29 cellular contexts compared by ENCODE assay signal in genomic region chr2:23377772-23378171, GRCh38. TPM values are rescaled to one million over a fixed set of nuclear protein-coding genes. Genes with fewer than 3 reads are reported as not detected.
DNase-seq lines count a peak whose midpoint lies in the region; ATAC-seq and TF ChIP-seq lines count a peak whose summit lies in the region.
"Had no signal": no experiment of that assay in that cellular context is flagged by ENCODE, and none has a peak within 500 bp of the region (broad histone marks: within the 10 kb centered on the region; RNA-seq: fewer than 3 reads in every experiment).

No MANE protein-coding gene starts in this region.

- 36% methylated on average over 4 of the region's 4 CpGs for WGBS in mammary epithelial cell (ENCODE audit: low coverage, missing lambda C conversion rate)

- intact Hi-C loops in mammary epithelial cell (cut with micrococcal nuclease): no loop called here

- H3K27ac ChIP-seq in mammary epithelial cell (ENCODE audit: insufficient read depth, low read depth, low read length) (no peak overlapping the region), WERI-Rb-1 (no peak overlapping the region)
- H3K27ac ChIP-seq: HL-60, pancreas, Peyer's patch, right atrium auricular region, SJSA1, spleen, transverse colon had no signal

- H3K27me3 ChIP-seq in mammary epithelial cell (ENCODE audit: insufficient read depth, low read length) (no peaks in the 10 kb centered on the region), WERI-Rb-1 (ENCODE audit: insufficient read depth, low read depth, severe bottlenecking) (no peaks in the 10 kb centered on the region)
- H3K27me3 ChIP-seq: pancreas, Peyer's patch, right atrium auricular region, SJSA1, transverse colon had no signal

- no peak for ATAC-seq in GM21447 (IDR thresholded peaks at IDR 0.05; ENCODE audit: unreplicated experiment)
- no peak for ATAC-seq in WTC11
- ATAC-seq: activated CD8-positive, alpha-beta T cell treated with anti-CD3 and anti-CD28 coated beads for 36 hours; pancreas had no signal

- peak; percentile 49 for DNase-seq in Daoy (ENCODE audit: low read depth)
- peak; percentile 7 for DNase-seq in LoVo (ENCODE audit: low spot score)
- peak; percentile 45 for DNase-seq in mammary epithelial cell
- DNase-seq in kidney tubule cell (ENCODE audit: low spot score): peak; percentile 33
- DNase-seq in retina: no peak
- DNase-seq in WERI-Rb-1: no peak
- DNase-seq in WTC11 (ENCODE audit: low spot score): no peak
- DNase-seq: activated CD8-positive, alpha-beta T cell treated with anti-CD3 and anti-CD28 coated beads for 36 hours; aorta; C1 segment of cervical spinal cord; COR-L47; DMS53; endodermal cell; kidney; midbrain; NCI-H1105; NCI-H2029; NCI-H69; pancreas; Peyer's patch; spleen; transverse colon had no signal

- peaks cover 19% of the 10 kb centered on the region for H3K4me1 Mint-ChIP-seq in WTC11

- POLR2A ChIA-PET in WTC11 (lab: Charles Lee): no interaction called here

- dilution Hi-C loops in mammary epithelial cell (cut with HindIII; ENCODE audit: low sequenced_read_pairs): no loop called here

- no peak overlapping the region for H3K27ac Mint-ChIP-seq in WTC11
- H3K27ac Mint-ChIP-seq: activated CD8-positive, alpha-beta T cell treated with anti-CD3 and anti-CD28 coated beads for 36 hours; activated naive CD8-positive, alpha-beta T cell; dendritic cell treated with granulocyte-macrophage colony-stimulating factor and Interleukin-4, amounts not matched to agents 40 ng/mL and 50 ng/mL, for 4 days; endodermal cell had no signal

- BruUV-seq in mammary epithelial cell (replicated peaks; lab: Mats Ljungman, UMichigan): no TSS peak

- H3K27me3 Mint-ChIP-seq in WTC11 (ENCODE audit: low read depth): peaks cover 36% of the 10 kb centered on the region

- H3K4me3 Mint-ChIP-seq in WTC11: no peak overlapping the region
- H3K4me3 Mint-ChIP-seq: activated CD8-positive, alpha-beta T cell treated with anti-CD3 and anti-CD28 coated beads for 36 hours; activated naive CD8-positive, alpha-beta T cell; central memory CD8-positive, alpha-beta T cell; dendritic cell treated with granulocyte-macrophage colony-stimulating factor and Interleukin-4, amounts not matched to agents 40 ng/mL and 50 ng/mL, for 4 days; endodermal cell had no signal

- H3K4me1 ChIP-seq in mammary epithelial cell (ENCODE audit: insufficient read depth, low read length): peaks cover 30% of the 10 kb centered on the region

- H3K4me2 ChIP-seq in mammary epithelial cell (ENCODE audit: insufficient read depth, low read depth, low read length): no peak overlapping the region

- H3K36me3 ChIP-seq in mammary epithelial cell (ENCODE audit: insufficient read depth, low read length) (no peaks in the 10 kb centered on the region), WERI-Rb-1 (no peaks in the 10 kb centered on the region)
- H3K36me3 ChIP-seq: pancreas, Peyer's patch, right atrium auricular region, SJSA1, spleen, transverse colon had no signal

- in situ Hi-C loops in mammary epithelial cell (cut with MboI; ENCODE audit: low sequenced_read_pairs in 2 of 2): no loop called here

- no peaks in the 10 kb centered on the region for H3K9me3 ChIP-seq in mammary epithelial cell (replicated peaks; ENCODE audit: insufficient read depth, low read length)
- H3K9me3 ChIP-seq in WERI-Rb-1 (ENCODE audit: severe bottlenecking): peaks cover 7% of the 10 kb centered on the region
- H3K9me3 ChIP-seq: pancreas, Peyer's patch, right atrium auricular region, SJSA1, spleen, transverse colon had no signal

- no peak overlapping the region for H3K9ac ChIP-seq in mammary epithelial cell (ENCODE audit: insufficient read depth, low read length)

- no peaks in the 10 kb centered on the region for H3K79me2 ChIP-seq in mammary epithelial cell (ENCODE audit: insufficient read depth, low read length)

- H2AFZ ChIP-seq in mammary epithelial cell (ENCODE audit: low read depth, low read length): no peak overlapping the region

- TF ChIP-seq CTCF in mammary epithelial cell (conservative IDR thresholded peaks at IDR 0.05 in 1 of 2, IDR thresholded peaks at IDR 0.05 in 1 of 2; ENCODE audit: extremely low read depth in 1 of 2, insufficient read depth in 1 of 2, low read depth in 1 of 2, low read length in 2 of 2) (no peak), WERI-Rb-1 (IDR thresholded peaks at IDR 0.05; ENCODE audit: low read depth, low read length) (no peak), WTC11 (IDR thresholded peaks at IDR 0.05) (no peak)

- H3K4me3 ChIP-seq in mammary epithelial cell (replicated peaks in 1 of 3; ENCODE audit: insufficient read depth in 1 of 3, low read depth in 2 of 3, low read length in 3 of 3) (no peak overlapping the region), WERI-Rb-1 (ENCODE audit: low read depth, low read length) (no peak overlapping the region)
- H3K4me3 ChIP-seq: pancreas, Peyer's patch, right atrium auricular region, SJSA1, spleen, transverse colon had no signal

- CTCF ChIA-PET in mammary epithelial cell (lab: Charles Lee; ENCODE audit: low non-redundant PET) (no interaction called here), WTC11 (lab: Charles Lee) (no interaction called here)

- no peaks in the 10 kb centered on the region for H4K20me1 ChIP-seq in mammary epithelial cell (ENCODE audit: insufficient read depth, low read length)

- H3K9me3 Mint-ChIP-seq in WTC11: peaks cover 8% of the 10 kb centered on the region
- H3K9me3 Mint-ChIP-seq: activated CD8-positive, alpha-beta T cell treated with anti-CD3 and anti-CD28 coated beads for 36 hours; central memory CD8-positive, alpha-beta T cell; dendritic cell treated with granulocyte-macrophage colony-stimulating factor and Interleukin-4, amounts not matched to agents 40 ng/mL and 50 ng/mL, for 4 days had no signal

- no peaks in the 10 kb centered on the region for H3K36me3 Mint-ChIP-seq in WTC11
- H3K36me3 Mint-ChIP-seq: activated naive CD8-positive, alpha-beta T cell had no signal

TF ChIP-seq in WTC11, 78 proteins besides CTCF, POLR2A, EP300 and RAD21 (continues in another document):
- TF ChIP-seq, protein P1, sequence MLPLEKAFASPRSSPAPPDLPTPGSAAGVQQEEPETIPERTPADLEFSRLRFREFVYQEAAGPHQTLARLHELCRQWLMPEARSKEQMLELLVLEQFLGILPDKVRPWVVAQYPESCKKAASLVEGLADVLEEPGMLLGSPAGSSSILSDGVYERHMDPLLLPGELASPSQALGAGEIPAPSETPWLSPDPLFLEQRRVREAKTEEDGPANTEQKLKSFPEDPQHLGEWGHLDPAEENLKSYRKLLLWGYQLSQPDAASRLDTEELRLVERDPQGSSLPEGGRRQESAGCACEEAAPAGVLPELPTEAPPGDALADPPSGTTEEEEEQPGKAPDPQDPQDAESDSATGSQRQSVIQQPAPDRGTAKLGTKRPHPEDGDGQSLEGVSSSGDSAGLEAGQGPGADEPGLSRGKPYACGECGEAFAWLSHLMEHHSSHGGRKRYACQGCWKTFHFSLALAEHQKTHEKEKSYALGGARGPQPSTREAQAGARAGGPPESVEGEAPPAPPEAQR (CRISPR knock-in tag; IDR thresholded peaks at IDR 0.05): no peak
- no peak for TF ChIP-seq TP53 (CRISPR knock-in tag; IDR thresholded peaks at IDR 0.05)
- no peak for TF ChIP-seq ZBTB43 (CRISPR knock-in tag; IDR thresholded peaks at IDR 0.05)
- no peak for TF ChIP-seq ZNF121 (CRISPR knock-in tag; IDR thresholded peaks at IDR 0.05)
- no peak for TF ChIP-seq NFYB (CRISPR knock-in tag; conservative IDR thresholded peaks at IDR 0.05; ENCODE audit: low read depth)
- no peak for TF ChIP-seq FOXK1 (CRISPR knock-in tag; IDR thresholded peaks at IDR 0.05)
- no peak for TF ChIP-seq ZNF425 (CRISPR knock-in tag; conservative IDR thresholded peaks at IDR 0.05)
- no peak for TF ChIP-seq SMAD3 (CRISPR knock-in tag; IDR thresholded peaks at IDR 0.05; ENCODE audit: borderline replicate concordance)
- no peak for TF ChIP-seq TEAD4 (CRISPR knock-in tag; IDR thresholded peaks at IDR 0.05)

RNA-seq across cellular contexts. Expression of gene KLHL29, which starts 7.2 kb away (rescaled TPM):
- total RNA-seq in Daoy (2014; rRNA removed; shearing (Covaris generic)): 4.6 and 5.6 TPM in 2 replicates
- total RNA-seq in mammary epithelial cell: 10 to 100 TPM; 15.6 to 16.3 TPM
- polyA plus RNA-seq in mammary epithelial cell: 3.6 TPM
- 0.93 TPM for polyA minus RNA-seq in mammary epithelial cell
- 6.8 to 7.3 TPM (median 7.1 TPM) in 3 replicates for total RNA-seq in WTC11 (2021)

Comparison
In these comparisons a context has a peak if more than half of its experiments do, and no peak if none do; other contexts are left out.
1. DNase-seq: peak in Daoy (single experiment), LoVo (single experiment), mammary epithelial cell (single experiment) and kidney tubule cell (single experiment); none in retina (single experiment), WERI-Rb-1 (single experiment) and WTC11 (single experiment).